Comparison of ENCODE assay signal across 17 cellular contexts in the genomic region with DNA sequence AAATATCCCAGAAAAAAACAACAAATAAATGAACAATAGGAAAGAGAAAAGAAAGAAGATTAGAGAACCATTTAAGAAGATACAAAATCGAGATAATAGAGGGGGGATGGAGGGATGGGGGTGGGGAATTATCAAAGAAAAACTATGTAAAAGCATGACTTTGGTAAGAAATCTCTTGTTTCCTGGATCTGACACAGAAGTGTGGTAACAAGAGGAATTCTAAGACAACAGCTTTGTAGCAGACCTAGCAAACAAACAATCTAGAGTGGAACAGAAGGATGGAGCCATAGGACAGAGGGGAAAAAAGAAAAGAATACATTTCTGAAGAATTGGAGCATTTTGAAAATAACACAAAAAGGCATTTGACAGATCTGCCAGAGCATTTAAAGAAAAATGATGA. TPM values are rescaled to one million over a fixed set of nuclear protein-coding genes. Genes with fewer than 3 reads are reported as not detected.
DNase-seq lines count a peak whose midpoint lies in the region; ATAC-seq, FAIRE-seq and TF ChIP-seq lines count a peak whose summit lies in the region.
"Had no signal": no experiment of that assay in that cellular context is flagged by ENCODE, and none has a peak within 500 bp of the region (broad histone marks: within the 10 kb centered on the region; RNA-seq: fewer than 3 reads in every experiment).

No MANE protein-coding gene starts in this region.

- ATAC-seq in GM12878, result no peak
- no peak for ATAC-seq in stimulated activated memory B cell treated with anti-CD40 and anti-IgM and Interleukin-4, amounts not matched to agents 10 μg/mL and 1 μg/mL and 100 μg/mL, for 72 hours
- ATAC-seq in SK-N-SH treated with all-trans-retinoic acid at 6 μM for 48 hours, result no peak
- ATAC-seq in HG02678 (IDR thresholded peaks at IDR 0.05; ENCODE audit: unreplicated experiment), result no peak
- ATAC-seq: CD8-positive, alpha-beta T cell; GM23338 had no signal

- H3K4me1 Mint-ChIP-seq in stimulated activated memory B cell treated with anti-CD40 and anti-IgM and Interleukin-4, amounts not matched to agents 10 μg/mL and 1 μg/mL and 100 μg/mL, for 72 hours, result peaks cover 39% of the 10 kb centered on the region

- no peak for TF ChIP-seq EP300 in GM12878 (IDR thresholded peaks at IDR 0.05; ENCODE audit: borderline replicate concordance in 1 of 2, control insufficient read depth in 1 of 2, low read depth in 2 of 2, low read length in 2 of 2)

- H3K36me3 Mint-ChIP-seq in stimulated activated memory B cell treated with anti-CD40 and anti-IgM and Interleukin-4, amounts not matched to agents 10 μg/mL and 1 μg/mL and 100 μg/mL, for 72 hours, result peaks cover 9% of the 10 kb centered on the region
- H3K36me3 Mint-ChIP-seq: IgD-negative memory B cell had no signal

- peak overlapping the region; percentile 93 for H3K27ac ChIP-seq in GM12878 (ENCODE audit: control insufficient read depth, insufficient read depth)
- H3K27ac ChIP-seq: C4-2B, KMS-11 had no signal

- peaks cover 23% of the 10 kb centered on the region for H3K4me1 ChIP-seq in GM12878 (ENCODE audit: control insufficient read depth, insufficient read depth, low read length)
- H3K4me1 ChIP-seq: Caco-2 had no signal

- no peak overlapping the region for H3K9ac ChIP-seq in GM12878 (ENCODE audit: control insufficient read depth, insufficient read depth, low read length)
- H3K9ac ChIP-seq: KMS-11 had no signal

- H3K4me3 Mint-ChIP-seq in stimulated activated memory B cell treated with anti-CD40 and anti-IgM and Interleukin-4, amounts not matched to agents 10 μg/mL and 1 μg/mL and 100 μg/mL, for 72 hours, result peak overlapping the region; percentile 6
- H3K4me3 Mint-ChIP-seq: B cell; CD8-positive, alpha-beta T cell; GM23338; IgD-negative memory B cell had no signal

- intact Hi-C loops in GM12878 (cut with micrococcal nuclease; ENCODE audit: unreplicated experiment), result no loop called here

- H2AFZ ChIP-seq in GM12878 (ENCODE audit: control insufficient read depth, low read depth, low read length), result no peak overlapping the region
- H2AFZ ChIP-seq: GM23338 had no signal

- no TSS peak for BruUV-seq in GM12878 (replicated peaks; lab: Mats Ljungman, UMichigan)

- RAD21 ChIA-PET in GM12878 (lab: Charles Lee; ENCODE audit: unreplicated experiment), result interaction anchor here (1.7 kb wide), 1 partner anchor 13 kb away, joined by 5 read pairs; no protein-coding TSS in a partner anchor

- CTCF ChIA-PET in GM12878 (lab: Yijun Ruan, JAX), result no interaction called here

- TF ChIP-seq CTCF in GM06990 (IDR thresholded peaks at IDR 0.05; ENCODE audit: insufficient read depth, low read length, poor library complexity, severe bottlenecking) (no peak), GM12878 (IDR thresholded peaks at IDR 0.05 in 2 of 3, conservative IDR thresholded peaks at IDR 0.05 in 1 of 3; ENCODE audit: control insufficient read depth in 2 of 3, extremely low read depth in 1 of 3, insufficient read depth in 1 of 3, low read depth in 3 of 3, low read length in 3 of 3) (no peak)

- 31% methylated on average over 1 of the region's 1 CpG for WGBS in GM12878 (ENCODE audit: insufficient coverage, insufficient replicate concordance, low lambda C conversion rate, missing lambda C conversion rate)

- in situ Hi-C loops in GM12878 (cut with MboI), result no loop called here

- POLR2A ChIA-PET in GM12878 (lab: Charles Lee), result no interaction called here

- no peak for TF ChIP-seq POLR2A in GM12892 (IDR thresholded peaks at IDR 0.05; ENCODE audit: low read depth, low read length)
- no peak for TF ChIP-seq POLR2A in GM12878 (IDR thresholded peaks at IDR 0.05; ENCODE audit: low read depth, low read length)

- H3K36me3 ChIP-seq in GM06990 (ENCODE audit: control insufficient read depth, insufficient read depth, low read length), result peaks cover 5% of the 10 kb centered on the region
- peaks cover 0 to 4% of the 10 kb centered on the region in 2 experiments; a peak in 1 of 4 replicates for H3K36me3 ChIP-seq in GM12878 (ENCODE audit: control insufficient read depth in 2 of 2, insufficient read depth in 2 of 2, low read length in 1 of 2)

- H4K20me1 ChIP-seq in GM12878 (ENCODE audit: control insufficient read depth, insufficient read depth), result no peaks in the 10 kb centered on the region

- no peaks in the 10 kb centered on the region for H3K27me3 Mint-ChIP-seq in stimulated activated memory B cell treated with anti-CD40 and anti-IgM and Interleukin-4, amounts not matched to agents 10 μg/mL and 1 μg/mL and 100 μg/mL, for 72 hours

- no peak for DNase-seq in GM06990 (ENCODE audit: extremely low read depth, insufficient read length)
- no peak for DNase-seq in GM12892 (ENCODE audit: insufficient read length)
- DNase-seq in GM12878 (ENCODE audit: low read depth, low spot score), result no peak
- DNase-seq in COLO829 (ENCODE audit: low spot score), result no peak
- DNase-seq: Caco-2; CD8-positive, alpha-beta T cell; DND-41; GDM1; H7 had no signal

- H3K4me3 ChIP-seq in GM06990 (replicated peaks; ENCODE audit: low read depth, low read length), result peak overlapping the region; percentile 76
- peak overlapping the region; percentile 74 for H3K4me3 ChIP-seq in GM12878
- H3K4me3 ChIP-seq: GM23338 had no signal

- H3K4me2 ChIP-seq in GM12878 (ENCODE audit: control insufficient read depth, insufficient read depth), result peak overlapping the region; percentile 86
- H3K4me2 ChIP-seq: GM23338, KMS-11 had no signal

- SMC1A ChIA-PET in GM12878 (lab: Charles Lee; ENCODE audit: uncharacterized antibody, unreplicated experiment), result interaction anchor here (0.7 to 7.9 kb wide), 8 partner anchors 11 to 171 kb away, joined by 3 to 127 read pairs (median 5); a partner anchor contains a TSS

- H3K79me2 ChIP-seq in GM12878 (ENCODE audit: control insufficient read depth, insufficient read depth, low read length), result peaks cover 89% of the 10 kb centered on the region

- H3K9me3 ChIP-seq in GM12878 (replicated peaks; ENCODE audit: control insufficient read depth, insufficient read depth, low read length), result peaks cover 2% of the 10 kb centered on the region; the same call in 2 of the 3 replicates
- H3K9me3 ChIP-seq: Caco-2 had no signal

- FAIRE-seq in GM12892 (lab: Jason Lieb, UNC) (peak; percentile 24), GM12878 (lab: Jason Lieb, UNC) (no peak)

- peaks cover 6% of the 10 kb centered on the region for H3K9me3 Mint-ChIP-seq in stimulated activated memory B cell treated with anti-CD40 and anti-IgM and Interleukin-4, amounts not matched to agents 10 μg/mL and 1 μg/mL and 100 μg/mL, for 72 hours
- H3K9me3 Mint-ChIP-seq: GM23338 had no signal

- H3K27ac Mint-ChIP-seq in stimulated activated memory B cell treated with anti-CD40 and anti-IgM and Interleukin-4, amounts not matched to agents 10 μg/mL and 1 μg/mL and 100 μg/mL, for 72 hours, result no peak overlapping the region
- H3K27ac Mint-ChIP-seq: B cell; CD8-positive, alpha-beta T cell; GM23338; IgD-negative memory B cell had no signal

- no peaks in the 10 kb centered on the region for H3K27me3 ChIP-seq in GM06990 (replicated peaks; ENCODE audit: control insufficient read depth, insufficient read depth, low read length)
- H3K27me3 ChIP-seq in GM12878 (replicated peaks in 1 of 2; ENCODE audit: control insufficient read depth in 2 of 2, insufficient read depth in 2 of 2, low read length in 1 of 2), result no peaks in the 10 kb centered on the region

- no peak for TF ChIP-seq RAD21 in GM12878 (IDR thresholded peaks at IDR 0.05; ENCODE audit: insufficient read depth, low read depth, low read length)

TF ChIP-seq in GM12878, 131 proteins besides CTCF, POLR2A, EP300 and RAD21:
- TF ChIP-seq SREBF1 (IDR thresholded peaks at IDR 0.05; ENCODE audit: low read length) (no peak), ZNF24 (IDR thresholded peaks at IDR 0.05) (peak; percentile 43; the same call in 1 of the 2 replicates)

TF ChIP-seq in SK-N-SH treated with all-trans-retinoic acid at 6 μM for 48 hours, 23 proteins besides CTCF, POLR2A, EP300 and RAD21 (continues in another document):
- TF ChIP-seq BACH2 (CRISPR knock-in tag; IDR thresholded peaks at IDR 0.05; ENCODE audit: borderline replicate concordance), result no peak
- TF ChIP-seq OSR1 (CRISPR knock-in tag; IDR thresholded peaks at IDR 0.05), result no peak
- no peak for TF ChIP-seq ZFP3 (CRISPR knock-in tag; IDR thresholded peaks at IDR 0.05)
- TF ChIP-seq PPARA (CRISPR knock-in tag; IDR thresholded peaks at IDR 0.05; ENCODE audit: borderline replicate concordance), result no peak
- no peak for TF ChIP-seq ISL1 (CRISPR knock-in tag; IDR thresholded peaks at IDR 0.05)
- TF ChIP-seq, protein P1, sequence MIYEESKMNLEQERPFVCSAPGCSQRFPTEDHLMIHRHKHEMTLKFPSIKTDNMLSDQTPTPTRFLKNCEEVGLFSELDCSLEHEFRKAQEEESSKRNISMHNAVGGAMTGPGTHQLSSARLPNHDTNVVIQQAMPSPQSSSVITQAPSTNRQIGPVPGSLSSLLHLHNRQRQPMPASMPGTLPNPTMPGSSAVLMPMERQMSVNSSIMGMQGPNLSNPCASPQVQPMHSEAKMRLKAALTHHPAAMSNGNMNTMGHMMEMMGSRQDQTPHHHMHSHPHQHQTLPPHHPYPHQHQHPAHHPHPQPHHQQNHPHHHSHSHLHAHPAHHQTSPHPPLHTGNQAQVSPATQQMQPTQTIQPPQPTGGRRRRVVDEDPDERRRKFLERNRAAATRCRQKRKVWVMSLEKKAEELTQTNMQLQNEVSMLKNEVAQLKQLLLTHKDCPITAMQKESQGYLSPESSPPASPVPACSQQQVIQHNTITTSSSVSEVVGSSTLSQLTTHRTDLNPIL (CRISPR knock-in tag; IDR thresholded peaks at IDR 0.05; ENCODE audit: low read depth), result no peak

RNA-seq across cellular contexts. Expression of a gene that starts 49.3 kb away (rescaled TPM):
- polyA plus RNA-seq in GM12892 (2012; ENCODE audit: missing spikeins), result 13.3 TPM
- total RNA-seq in GM12878 (2013; cell fraction: nucleolus; rRNA removed), result 72.0 and 76.9 TPM in 2 replicates
- total RNA-seq in GM12878 (2014; rRNA removed), result 10.5 and 10.9 TPM in 2 replicates
- 8.4 and 10.1 TPM in 2 replicates for total RNA-seq in GM12878 (2014; rRNA removed; fragmentation: Illumina TruSeq; extraction: Trizol)
- 31.1 and 32.1 TPM in 2 replicates for total RNA-seq in GM12878 (2021)
- 10.0 TPM for polyA plus RNA-seq in GM12878 (2011; ENCODE audit: low read depth)
- 3.4 and 6.8 TPM in 2 replicates for polyA plus RNA-seq in GM12878 (2011; rRNA removed)
- 3.6 and 7.3 TPM in 2 replicates for polyA plus RNA-seq in GM12878 (2011; cell fraction: cytosol; rRNA removed)
- polyA plus RNA-seq in GM12878 (2011; cell fraction: nucleus; rRNA removed), result 10.7 and 12.9 TPM in 2 replicates
- 10.5 and 16.4 TPM in 2 replicates for polyA plus RNA-seq in GM12878 (2012)
- polyA plus RNA-seq in GM12878 (2014; fragmentation: Illumina TruSeq; extraction: Trizol), result 21.6 and 22.2 TPM in 2 replicates
- polyA plus RNA-seq in GM12878 (2014; fragmentation: Nextera tagmentation; extraction: Ambion mirVana), result 1 to 10 TPM; 2.2 to 4.1 TPM
- polyA plus RNA-seq in GM12878 (2014; rRNA removed), result 10.5 and 13.4 TPM in 2 replicates
- polyA plus RNA-seq in GM12878 (2016; fragmentation: Nextera tagmentation; extraction: Ambion mirVana), result 1 to 10 TPM; 2.7 TPM
- 10.7 and 19.5 TPM in 2 replicates for polyA minus RNA-seq in GM12878 (2011; rRNA and poly(A)+ RNA removed)
- polyA minus RNA-seq in GM12878 (2011; cell fraction: cytosol; rRNA and poly(A)+ RNA removed), result 9.9 and 13.2 TPM in 2 replicates
- polyA minus RNA-seq in GM12878 (2011; cell fraction: nucleus; rRNA and poly(A)+ RNA removed), result 6.5 and 13.8 TPM in 2 replicates
